Comparison of ENCODE assay signal across 1 cellular context in the genomic region with DNA sequence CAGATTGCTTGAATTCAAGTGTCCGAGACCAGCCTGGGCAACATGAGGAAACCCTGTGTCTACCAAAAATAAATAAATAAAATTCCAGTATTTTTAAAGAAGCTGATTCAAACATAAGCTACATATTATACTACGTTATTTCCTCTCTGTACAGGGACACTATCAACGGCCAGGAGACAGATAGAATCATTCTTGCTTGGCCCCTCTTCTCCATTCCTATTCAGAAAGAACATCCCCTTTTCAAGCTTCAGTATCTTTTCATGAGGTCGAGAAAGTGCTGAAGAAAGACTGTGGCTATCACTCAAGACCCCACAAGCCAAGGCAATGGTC.
TF ChIP-seq lines count a peak whose summit lies in the region.

No MANE protein-coding gene starts in this region.

TF ChIP-seq in HCT116, 20 proteins besides CTCF, POLR2A, EP300 and RAD21 (continued from another document):
- TF ChIP-seq EZH2phosphoT487 (IDR thresholded peaks at IDR 0.05; ENCODE audit: borderline replicate concordance) (no peak), ELF1 (IDR thresholded peaks at IDR 0.05; ENCODE audit: borderline replicate concordance, low read depth) (no peak), CEBPB (IDR thresholded peaks at IDR 0.05; ENCODE audit: low read depth) (no peak), CBX3 (IDR thresholded peaks at IDR 0.05; ENCODE audit: low read depth) (no peak), YY1 (IDR thresholded peaks at IDR 0.05; ENCODE audit: extremely low read depth, insufficient replicate concordance, low read depth, low read length) (no peak), ATF3 (IDR thresholded peaks at IDR 0.05) (no peak), TCF7L2 (IDR thresholded peaks at IDR 0.05; ENCODE audit: borderline replicate concordance, extremely low read depth, insufficient read depth, insufficient read length) (no peak), MAX (IDR thresholded peaks at IDR 0.05) (no peak), ZNF274 (IDR thresholded peaks at IDR 0.05; ENCODE audit: low read depth, low read length) (no peak)
- TF ChIP-seq, protein P1, sequence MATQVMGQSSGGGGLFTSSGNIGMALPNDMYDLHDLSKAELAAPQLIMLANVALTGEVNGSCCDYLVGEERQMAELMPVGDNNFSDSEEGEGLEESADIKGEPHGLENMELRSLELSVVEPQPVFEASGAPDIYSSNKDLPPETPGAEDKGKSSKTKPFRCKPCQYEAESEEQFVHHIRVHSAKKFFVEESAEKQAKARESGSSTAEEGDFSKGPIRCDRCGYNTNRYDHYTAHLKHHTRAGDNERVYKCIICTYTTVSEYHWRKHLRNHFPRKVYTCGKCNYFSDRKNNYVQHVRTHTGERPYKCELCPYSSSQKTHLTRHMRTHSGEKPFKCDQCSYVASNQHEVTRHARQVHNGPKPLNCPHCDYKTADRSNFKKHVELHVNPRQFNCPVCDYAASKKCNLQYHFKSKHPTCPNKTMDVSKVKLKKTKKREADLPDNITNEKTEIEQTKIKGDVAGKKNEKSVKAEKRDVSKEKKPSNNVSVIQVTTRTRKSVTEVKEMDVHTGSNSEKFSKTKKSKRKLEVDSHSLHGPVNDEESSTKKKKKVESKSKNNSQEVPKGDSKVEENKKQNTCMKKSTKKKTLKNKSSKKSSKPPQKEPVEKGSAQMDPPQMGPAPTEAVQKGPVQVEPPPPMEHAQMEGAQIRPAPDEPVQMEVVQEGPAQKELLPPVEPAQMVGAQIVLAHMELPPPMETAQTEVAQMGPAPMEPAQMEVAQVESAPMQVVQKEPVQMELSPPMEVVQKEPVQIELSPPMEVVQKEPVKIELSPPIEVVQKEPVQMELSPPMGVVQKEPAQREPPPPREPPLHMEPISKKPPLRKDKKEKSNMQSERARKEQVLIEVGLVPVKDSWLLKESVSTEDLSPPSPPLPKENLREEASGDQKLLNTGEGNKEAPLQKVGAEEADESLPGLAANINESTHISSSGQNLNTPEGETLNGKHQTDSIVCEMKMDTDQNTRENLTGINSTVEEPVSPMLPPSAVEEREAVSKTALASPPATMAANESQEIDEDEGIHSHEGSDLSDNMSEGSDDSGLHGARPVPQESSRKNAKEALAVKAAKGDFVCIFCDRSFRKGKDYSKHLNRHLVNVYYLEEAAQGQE (IDR thresholded peaks at IDR 0.05; ENCODE audit: low read depth) = no peak
